Comparison of ENCODE assay signal across 19 cellular contexts in the genomic region with DNA sequence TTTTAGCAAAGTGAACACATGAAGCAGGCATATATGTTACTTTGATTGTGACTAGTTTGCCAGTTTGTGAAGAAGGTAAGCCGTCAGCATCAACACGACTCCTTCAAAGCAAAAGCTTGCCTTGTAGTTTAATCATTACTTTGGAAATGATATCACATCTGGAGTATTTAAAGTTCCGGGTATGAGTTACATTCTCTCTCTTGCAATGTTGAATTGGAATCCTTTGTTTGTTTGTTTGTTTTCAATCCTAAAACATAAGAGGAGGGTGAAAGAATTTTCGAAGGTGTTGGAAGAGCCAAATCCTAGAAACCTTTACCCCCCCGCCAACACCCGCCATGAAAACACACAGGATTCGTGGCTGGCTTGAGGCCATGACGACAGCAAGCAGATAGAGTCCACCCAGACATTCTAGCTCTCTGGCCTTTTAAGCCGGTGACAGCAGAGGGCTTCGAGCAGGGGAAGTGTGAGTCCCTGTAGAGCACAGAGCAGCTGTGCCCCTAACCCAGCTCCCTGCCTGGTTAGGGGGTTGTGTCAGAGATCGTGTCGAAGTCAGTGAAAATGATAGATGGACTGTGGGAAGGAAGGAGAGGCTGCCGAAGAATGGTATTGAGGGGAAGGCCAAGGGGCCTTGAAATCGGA.
"Had no signal": no experiment of that assay in that cellular context is flagged by ENCODE, and none has a peak within 500 bp of the region (broad histone marks: within the 10 kb centered on the region; RNA-seq: fewer than 3 reads in every experiment).

No MANE protein-coding gene starts in this region.

- DNase-seq: activated CD4-positive, alpha-beta memory T cell treated with anti-CD3 and anti-CD28 coated beads, Interleukin-2, amount 10 ng/mL, durations not matched to agents 7 days and 5 days; activated CD8-positive, alpha-beta memory T cell treated with anti-CD3 and anti-CD28 coated beads, Interleukin-2, amount 50 U/mL, for 4 hours; activated gamma-delta T cell; activated T-cell treated with anti-CD3 and anti-CD28 coated beads, Interleukin-2, amount 50 U/mL, for 72 hours; effector CD4-positive, alpha-beta T cell; foreskin melanocyte; left colon; mammary epithelial cell; naive B cell; posterior cingulate gyrus; small intestine; stimulated activated naive CD8-positive, alpha-beta T cell treated with anti-CD3 and anti-CD28 coated beads, Interleukin-15, amount 100 ng/mL, for 72 hours; testis; WERI-Rb-1 had no signal

- H3K4me3 Mint-ChIP-seq: activated CD4-positive, alpha-beta memory T cell treated with anti-CD3 and anti-CD28 coated beads, Interleukin-2, amount 10 ng/mL, durations not matched to agents 7 days and 5 days; activated T-cell treated with anti-CD3 and anti-CD28 coated beads, Interleukin-2, amount 50 U/mL, for 72 hours; central memory CD8-positive, alpha-beta T cell; naive B cell; stimulated activated naive CD8-positive, alpha-beta T cell treated with anti-CD3 and anti-CD28 coated beads, Interleukin-15, amount 100 ng/mL, for 72 hours had no signal

- H3K27me3 ChIP-seq: heart right ventricle, testis had no signal

- H3K36me3 Mint-ChIP-seq: activated naive CD4-positive, alpha-beta T cell treated with anti-CD3 and anti-CD28 coated beads, Interleukin-2, amount 50 U/mL, for 72 hours; naive B cell had no signal

- H3K9me3 Mint-ChIP-seq: activated CD4-positive, alpha-beta memory T cell treated with anti-CD3 and anti-CD28 coated beads, Interleukin-2, amount 10 ng/mL, durations not matched to agents 7 days and 5 days; activated naive CD4-positive, alpha-beta T cell treated with anti-CD3 and anti-CD28 coated beads, Interleukin-2, amount 50 U/mL, for 72 hours; activated T-cell treated with anti-CD3 and anti-CD28 coated beads, Interleukin-2, amount 50 U/mL, for 72 hours; central memory CD8-positive, alpha-beta T cell; stimulated activated naive CD8-positive, alpha-beta T cell treated with anti-CD3 and anti-CD28 coated beads, Interleukin-15, amount 100 ng/mL, for 72 hours had no signal

- H3K27ac Mint-ChIP-seq: activated CD4-positive, alpha-beta memory T cell treated with anti-CD3 and anti-CD28 coated beads, Interleukin-2, amount 10 ng/mL, durations not matched to agents 7 days and 5 days; activated naive CD4-positive, alpha-beta T cell treated with anti-CD3 and anti-CD28 coated beads, Interleukin-2, amount 50 U/mL, for 72 hours; activated T-cell treated with anti-CD3 and anti-CD28 coated beads, Interleukin-2, amount 50 U/mL, for 72 hours; naive B cell; stimulated activated naive CD8-positive, alpha-beta T cell treated with anti-CD3 and anti-CD28 coated beads, Interleukin-15, amount 100 ng/mL, for 72 hours had no signal

- H3K4me1 ChIP-seq: heart right ventricle, testis had no signal

- H3K9me3 ChIP-seq: heart right ventricle, testis had no signal

- H3K36me3 ChIP-seq: heart right ventricle, WERI-Rb-1 had no signal

- H3K4me3 ChIP-seq: coronary artery, heart right ventricle, testis had no signal

- H3K4me1 Mint-ChIP-seq: activated CD4-positive, alpha-beta memory T cell treated with anti-CD3 and anti-CD28 coated beads, Interleukin-2, amount 10 ng/mL, durations not matched to agents 7 days and 5 days; central memory CD8-positive, alpha-beta T cell; naive B cell; stimulated activated naive CD8-positive, alpha-beta T cell treated with anti-CD3 and anti-CD28 coated beads, Interleukin-15, amount 100 ng/mL, for 72 hours had no signal

- ATAC-seq: activated naive CD4-positive, alpha-beta T cell treated with anti-CD3 and anti-CD28 coated beads, Interleukin-2, amount 50 U/mL, for 72 hours; activated T-cell treated with anti-CD3 and anti-CD28 coated beads, Interleukin-2, amount 50 U/mL, for 72 hours; left colon; SK-N-SH treated with all-trans-retinoic acid at 6 μM for 48 hours; stimulated activated naive CD8-positive, alpha-beta T cell treated with anti-CD3 and anti-CD28 coated beads, Interleukin-15, amount 100 ng/mL, for 72 hours had no signal

- H3K27ac ChIP-seq: coronary artery, testis, WERI-Rb-1 had no signal

- H3K27me3 Mint-ChIP-seq: activated CD4-positive, alpha-beta memory T cell treated with anti-CD3 and anti-CD28 coated beads, Interleukin-2, amount 10 ng/mL, durations not matched to agents 7 days and 5 days had no signal
